Comparison of ENCODE assay signal across 24 cellular contexts in genomic region chr1:106952766-106953165, GRCh38.
DNase-seq lines count a peak whose midpoint lies in the region; ATAC-seq and TF ChIP-seq lines count a peak whose summit lies in the region.
"Had no signal": no experiment of that assay in that cellular context is flagged by ENCODE, and none has a peak within 500 bp of the region (broad histone marks: within the 10 kb centered on the region; RNA-seq: fewer than 3 reads in every experiment).

No MANE protein-coding gene starts in this region.

- TF ChIP-seq CTCF in MCF 10A (IDR thresholded peaks at IDR 0.05; ENCODE audit: unreplicated experiment) (no peak), breast epithelium (IDR thresholded peaks at IDR 0.05) (no peak), RWPE2 (IDR thresholded peaks at IDR 0.05; ENCODE audit: poor library complexity, severe bottlenecking) (no peak), ascending aorta (IDR thresholded peaks at IDR 0.05) (no peak)

- H3K4me3 ChIP-seq in breast epithelium (no peak overlapping the region), RWPE2 (ENCODE audit: severe bottlenecking) (no peak overlapping the region), ascending aorta (no peak overlapping the region)
- H3K4me3 ChIP-seq: adrenal gland, prostate gland, SK-N-MC, upper lobe of right lung had no signal

- peak; percentile 26 for DNase-seq in MCF 10A (ENCODE audit: unreplicated experiment)
- DNase-seq in breast epithelium (ENCODE audit: low spot score in 2 of 2), result no peak
- DNase-seq in RWPE2 (ENCODE audit: low spot score), result no peak
- DNase-seq in fibroblast of peridontal ligament (ENCODE audit: extremely low read depth), result peak; percentile 40
- no peak for DNase-seq in effector memory CD8-positive, alpha-beta T cell
- no peak for DNase-seq in ascending aorta (ENCODE audit: low spot score in 2 of 2)
- no peak for DNase-seq in caudate nucleus (lab: John Stamatoyannopoulos, UW)
- DNase-seq: 8988T; activated CD4-positive, alpha-beta T cell treated with anti-CD3 and anti-CD28 coated beads for 36 hours; activated naive CD4-positive, alpha-beta T cell; activated T-cell treated with anti-CD3 and anti-CD28 coated beads, Interleukin-2, amount 50 U/mL, for 4 hours; adrenal gland; CD8-positive, alpha-beta memory T cell; H7; mesendoderm; NCI-H1694; NCI-H2171; NCI-H524; T-helper 2 cell; upper lobe of right lung had no signal

- TF ChIP-seq POLR2A in breast epithelium (IDR thresholded peaks at IDR 0.05), result no peak

- H3K27ac ChIP-seq in breast epithelium (no peak overlapping the region), RWPE2 (ENCODE audit: poor library complexity, severe bottlenecking) (no peak overlapping the region), ascending aorta (no peak overlapping the region), caudate nucleus (ENCODE audit: low read depth, low read length) (no peak overlapping the region)
- H3K27ac ChIP-seq: adrenal gland, neutrophil, prostate gland, SK-N-MC, upper lobe of right lung had no signal

- no peaks in the 10 kb centered on the region for H3K9me3 Mint-ChIP-seq in MCF 10A (ENCODE audit: unreplicated experiment)
- H3K9me3 Mint-ChIP-seq in effector memory CD8-positive, alpha-beta T cell, result peaks cover 3 to 7% of the 10 kb centered on the region in 2 donors
- H3K9me3 Mint-ChIP-seq: activated T-cell treated with anti-CD3 and anti-CD28 coated beads, Interleukin-2, amount 50 U/mL, for 4 hours had no signal

- no peaks in the 10 kb centered on the region for H3K36me3 Mint-ChIP-seq in MCF 10A (ENCODE audit: insufficient read depth, unreplicated experiment)
- no peaks in the 10 kb centered on the region for H3K36me3 Mint-ChIP-seq in effector memory CD8-positive, alpha-beta T cell (ENCODE audit: insufficient read depth)
- H3K36me3 Mint-ChIP-seq: CD8-positive, alpha-beta memory T cell had no signal

- POLR2A ChIA-PET in MCF 10A (lab: Yijun Ruan, JAX), result no interaction called here

- H3K27me3 ChIP-seq in breast epithelium (no peaks in the 10 kb centered on the region), RWPE2 (ENCODE audit: insufficient read depth, poor library complexity, severe bottlenecking) (no peaks in the 10 kb centered on the region), ascending aorta (no peaks in the 10 kb centered on the region)
- H3K27me3 ChIP-seq: adrenal gland, neutrophil, upper lobe of right lung had no signal

- BruUV-seq in MCF 10A (replicated peaks; lab: Mats Ljungman, UMichigan), result no TSS peak

- no peaks in the 10 kb centered on the region for H3K4me1 ChIP-seq in breast epithelium
- no peaks in the 10 kb centered on the region for H3K4me1 ChIP-seq in RWPE2 (ENCODE audit: insufficient read depth, poor library complexity, severe bottlenecking)
- H3K4me1 ChIP-seq in ascending aorta, result no peaks in the 10 kb centered on the region
- H3K4me1 ChIP-seq: adrenal gland, prostate gland, upper lobe of right lung had no signal

- no peaks in the 10 kb centered on the region for H3K4me1 Mint-ChIP-seq in MCF 10A (ENCODE audit: insufficient read depth, unreplicated experiment)
- H3K4me1 Mint-ChIP-seq in effector memory CD8-positive, alpha-beta T cell (ENCODE audit: low read depth in 2 of 2), result no peaks in the 10 kb centered on the region
- H3K4me1 Mint-ChIP-seq: activated CD4-positive, alpha-beta T cell treated with anti-CD3 and anti-CD28 coated beads for 36 hours; CD8-positive, alpha-beta memory T cell had no signal

- H3K9me3 ChIP-seq in breast epithelium (no peaks in the 10 kb centered on the region), RWPE2 (ENCODE audit: severe bottlenecking) (no peaks in the 10 kb centered on the region), ascending aorta (no peaks in the 10 kb centered on the region)
- H3K9me3 ChIP-seq: adrenal gland, neutrophil, prostate gland, upper lobe of right lung had no signal

- no peak overlapping the region for H3K27ac Mint-ChIP-seq in MCF 10A (ENCODE audit: low read depth, unreplicated experiment)
- H3K27ac Mint-ChIP-seq in effector memory CD8-positive, alpha-beta T cell, result no peak overlapping the region
- H3K27ac Mint-ChIP-seq: activated CD4-positive, alpha-beta T cell treated with anti-CD3 and anti-CD28 coated beads for 36 hours; CD8-positive, alpha-beta memory T cell had no signal

- intact Hi-C loops in MCF 10A (cut with micrococcal nuclease), result no loop called here
- intact Hi-C loops in breast epithelium (cut with DNase I; ENCODE audit: low total_unique reads), result no loop called here
- intact Hi-C loops in ascending aorta (cut with DNase I), result no loop called here

- H3K4me3 Mint-ChIP-seq in MCF 10A (ENCODE audit: unreplicated experiment), result no peak overlapping the region
- no peak overlapping the region for H3K4me3 Mint-ChIP-seq in effector memory CD8-positive, alpha-beta T cell
- H3K4me3 Mint-ChIP-seq: activated CD4-positive, alpha-beta T cell treated with anti-CD3 and anti-CD28 coated beads for 36 hours; activated T-cell treated with anti-CD3 and anti-CD28 coated beads, Interleukin-2, amount 50 U/mL, for 4 hours; CD8-positive, alpha-beta memory T cell had no signal

- ATAC-seq in RWPE2 (ENCODE audit: low read depth), result 0 out of 3 replicates have a peak, but pooled peaks have one; percentile 45
- ATAC-seq in effector memory CD8-positive, alpha-beta T cell (replicated peaks), result no peak
- no peak for ATAC-seq in GM21390 (IDR thresholded peaks at IDR 0.05; ENCODE audit: unreplicated experiment)
- ATAC-seq: activated CD4-positive, alpha-beta T cell treated with anti-CD3 and anti-CD28 coated beads for 36 hours; activated T-cell treated with anti-CD3 and anti-CD28 coated beads, Interleukin-2, amount 50 U/mL, for 4 hours; upper lobe of right lung had no signal

- no peaks in the 10 kb centered on the region for H3K27me3 Mint-ChIP-seq in MCF 10A (ENCODE audit: insufficient read depth, unreplicated experiment)
- peaks cover 0 to 5% of the 10 kb centered on the region in 2 donors for H3K27me3 Mint-ChIP-seq in effector memory CD8-positive, alpha-beta T cell
- H3K27me3 Mint-ChIP-seq: CD8-positive, alpha-beta memory T cell had no signal

- H3K36me3 ChIP-seq in breast epithelium (no peaks in the 10 kb centered on the region), RWPE2 (ENCODE audit: low read depth) (no peaks in the 10 kb centered on the region), ascending aorta (no peaks in the 10 kb centered on the region)
- H3K36me3 ChIP-seq: adrenal gland, neutrophil, prostate gland, upper lobe of right lung had no signal

- CTCF ChIA-PET in MCF 10A (lab: Yijun Ruan, JAX), result interaction anchor here (0.5 to 0.7 kb wide), 2 partner anchors 595 to 685 kb away, joined by 3 to 4 read pairs; no protein-coding TSS in a partner anchor

Comparison
In these comparisons a context has a peak if more than half of its experiments do, and no peak if none do; other contexts are left out.
1. DNase-seq: peak in MCF 10A (single experiment) and fibroblast of peridontal ligament (single experiment); none in breast epithelium (0 of 2), RWPE2 (single experiment), effector memory CD8-positive, alpha-beta T cell (0 of 3), ascending aorta (0 of 2) and caudate nucleus (0 of 61).